3 cellular contexts compared by ENCODE assay signal in genomic region chr20:63371346-63371865, GRCh38.
TF ChIP-seq lines count a peak whose summit lies in the region.

No MANE protein-coding gene starts in this region.

TF ChIP-seq in GM23338, 12 proteins besides CTCF, POLR2A, EP300 and RAD21 (continues in another document):
- TF ChIP-seq EZH2phosphoT487 (IDR thresholded peaks at IDR 0.05; ENCODE audit: unreplicated experiment) = no peak
- no peak for TF ChIP-seq CREB1 (CRISPR knock-in tag; IDR thresholded peaks at IDR 0.05; ENCODE audit: low read depth)
- no peak for TF ChIP-seq ZNF462 (CRISPR knock-in tag; IDR thresholded peaks at IDR 0.05)
- no peak for TF ChIP-seq EZH2 (IDR thresholded peaks at IDR 0.05; ENCODE audit: low read depth, unreplicated experiment)
- no peak for TF ChIP-seq ETS1 (IDR thresholded peaks at IDR 0.05)

TF ChIP-seq in H1, 55 proteins besides CTCF, POLR2A, EP300 and RAD21:
- TF ChIP-seq SUZ12 (IDR thresholded peaks at IDR 0.05; ENCODE audit: low read length) = no peak
- no peak for TF ChIP-seq NANOG (IDR thresholded peaks at IDR 0.05; ENCODE audit: insufficient read depth, low read depth, low read length, poor library complexity, severe bottlenecking)
- no peak for TF ChIP-seq SIN3A (conservative IDR thresholded peaks at IDR 0.05 in 1 of 2, IDR thresholded peaks at IDR 0.05 in 1 of 2; ENCODE audit: low read depth in 1 of 2, low read length in 2 of 2)
- TF ChIP-seq JUN (IDR thresholded peaks at IDR 0.05; ENCODE audit: low read depth, low read length) = no peak

TF ChIP-seq in HEK293T, 16 proteins besides CTCF, POLR2A, EP300 and RAD21:
- TF ChIP-seq FOXM1 (IDR thresholded peaks at IDR 0.05; ENCODE audit: borderline replicate concordance) = no peak
- no peak for TF ChIP-seq NFRKB (IDR thresholded peaks at IDR 0.05)
- TF ChIP-seq TARDBP (IDR thresholded peaks at IDR 0.05) = no peak
- no peak for TF ChIP-seq SP1 (IDR thresholded peaks at IDR 0.05)
- no peak for TF ChIP-seq ARNT (IDR thresholded peaks at IDR 0.05)
- no peak for TF ChIP-seq L3MBTL2 (conservative IDR thresholded peaks at IDR 0.05)
